ENCODE assay signal across 19 cellular contexts in the genomic region with DNA sequence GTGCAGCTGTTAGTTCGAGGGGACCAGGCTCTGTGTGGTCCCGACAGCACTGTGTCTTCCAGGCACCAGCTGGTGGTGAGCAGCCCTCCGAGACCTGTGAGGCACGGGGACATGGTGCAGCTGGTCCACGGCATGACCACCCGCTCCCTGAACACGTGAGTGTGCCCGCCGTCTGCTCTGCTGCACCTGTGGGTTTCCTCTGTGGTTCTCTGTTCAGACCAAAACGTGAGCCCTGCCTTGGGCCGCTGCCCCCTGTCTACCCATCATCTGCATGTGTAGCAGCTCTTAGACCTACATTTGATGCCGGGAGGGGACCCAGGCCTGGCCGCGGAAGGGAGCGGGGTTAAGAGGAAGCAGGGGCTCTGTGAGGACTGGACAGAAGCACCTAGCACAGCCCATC. TPM values are rescaled to one million over a fixed set of nuclear protein-coding genes. Genes with fewer than 3 reads are reported as not detected.
"Had no signal": no experiment of that assay in that cellular context is flagged by ENCODE, and none has a peak within 500 bp of the region (broad histone marks: within the 10 kb centered on the region; RNA-seq: fewer than 3 reads in every experiment).

No MANE protein-coding gene starts in this region.

- H3K4me3 ChIP-seq: SJSA1, SK-N-MC had no signal

- H3K4me1 ChIP-seq: SJSA1 had no signal

- H3K27ac ChIP-seq: HL-60, SJSA1, SK-N-MC had no signal

- H3K27me3 ChIP-seq: SJSA1 had no signal

- DNase-seq: KBM-7, MV-4-11, NCI-H1092, NCI-H1105 treated with DMSO at 0.1 percent for 48 hours, NCI-H1417 treated with DMSO at 0.1 percent for 48 hours, NCI-H187, NCI-H2171 treated with DMSO at 0.1 percent for 48 hours, NCI-H345, NCI-H446 treated with DMSO at 0.1 percent for 48 hours, NCI-H526, NCI-H748 treated with DMSO at 0.1 percent for 48 hours, Right ventricle myocardium superior, RPMI8226, SIG-M5 had no signal

- H3K9me3 ChIP-seq: SJSA1 had no signal

RNA-seq across cellular contexts. Expression of a gene that starts 32.1 kb away (rescaled TPM):
- total RNA-seq: LHCN-M2, MCF 10A, Right ventricle myocardium superior, SJSA1 had no signal
